ENCODE assay signal across 18 cellular contexts in the genomic region with DNA sequence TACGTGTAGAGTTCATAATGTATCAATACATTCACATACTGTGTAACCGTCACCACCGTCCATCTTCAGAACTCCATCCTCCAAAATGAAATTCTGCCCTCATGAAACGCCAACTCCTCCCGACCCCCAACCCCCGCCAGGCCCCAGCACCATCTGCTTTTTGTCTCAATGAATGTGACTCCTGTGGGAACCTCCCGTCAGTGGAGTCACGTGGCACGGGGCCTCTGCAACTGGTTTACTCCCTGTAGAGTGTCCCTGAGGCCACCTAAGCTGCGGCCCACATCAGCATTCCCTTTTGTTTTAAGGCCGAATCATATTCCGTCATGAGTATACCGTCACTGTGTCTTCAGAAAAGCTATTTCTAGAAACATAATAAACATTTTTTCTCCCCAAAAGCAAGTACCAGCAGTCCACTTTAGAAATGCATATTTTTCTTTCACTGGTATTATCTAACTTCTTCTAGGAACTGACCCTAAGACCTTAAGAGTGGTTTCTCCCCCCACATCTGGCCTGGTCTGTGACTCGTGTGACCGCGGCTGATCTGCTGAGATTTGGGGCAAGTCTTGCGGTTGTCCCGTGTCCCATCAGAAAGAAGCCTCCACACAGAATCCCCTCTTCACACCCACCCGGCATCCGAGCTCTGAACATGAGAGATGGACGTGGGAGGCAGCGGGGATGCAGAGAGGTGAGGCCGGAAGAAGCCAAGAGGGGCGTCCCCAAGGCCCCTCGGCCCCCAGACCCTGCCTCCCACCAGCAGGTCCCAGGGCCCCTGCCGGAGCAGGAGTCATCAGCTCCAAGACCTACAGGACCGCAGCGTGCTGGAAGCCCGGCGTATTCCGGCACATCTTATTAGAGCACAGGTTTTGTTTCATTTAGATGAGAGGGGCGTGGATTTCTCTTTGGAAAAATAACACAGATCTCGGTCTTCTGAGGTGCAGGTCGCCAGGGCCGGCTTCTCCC. TPM values are rescaled to one million over a fixed set of nuclear protein-coding genes. Genes with fewer than 3 reads are reported as not detected.
"Had no signal": no experiment of that assay in that cellular context is flagged by ENCODE, and none has a peak within 500 bp of the region (broad histone marks: within the 10 kb centered on the region; RNA-seq: fewer than 3 reads in every experiment).

No MANE protein-coding gene starts in this region.

- ATAC-seq: activated CD8-positive, alpha-beta memory T cell treated with anti-CD3 and anti-CD28 coated beads, Interleukin-2, amount 10 ng/mL, durations not matched to agents 7 days and 5 days; foreskin keratinocyte; left colon; mucosa of descending colon; naive thymus-derived CD4-positive, alpha-beta T cell; stimulated activated naive B cell treated with anti-CD40 and anti-IgM and Interleukin-4, amounts not matched to agents 10 μg/mL and 1 μg/mL and 100 μg/mL, for 72 hours had no signal

- H3K36me3 ChIP-seq: adrenal gland, neutrophil, tibial nerve, vagina had no signal

- H3K9me3 ChIP-seq: adrenal gland, mucosa of descending colon, neutrophil, tibial nerve, vagina had no signal

- H3K4me1 ChIP-seq: adrenal gland, foreskin keratinocyte, tibial nerve, vagina had no signal

- DNase-seq: activated CD4-positive, alpha-beta memory T cell treated with anti-CD3 and anti-CD28 coated beads for 36 hours; activated CD8-positive, alpha-beta memory T cell treated with anti-CD3 and anti-CD28 coated beads, Interleukin-2, amount 10 ng/mL, durations not matched to agents 7 days and 5 days; activated T-cell treated with anti-CD3 and anti-CD28 coated beads, Interleukin-2, amount 50 U/mL, for 24 hours; adrenal gland; effector CD8-positive, alpha-beta T cell; foreskin keratinocyte; immature natural killer cell; left colon; naive thymus-derived CD4-positive, alpha-beta T cell; retina; stimulated activated CD4-positive, alpha-beta T cell treated with anti-CD3 and anti-CD28 coated beads, Interleukin-15, amount 100 ng/mL, for 24 hours; stimulated activated CD4-positive, alpha-beta T cell treated with anti-CD3 and anti-CD28 coated beads, Interleukin-4, amount 100 ng/mL, for 1 hour; stimulated activated naive B cell treated with anti-CD40 and anti-IgM and Interleukin-4, amounts not matched to agents 10 μg/mL and 1 μg/mL and 100 μg/mL, for 72 hours had no signal

- H3K27ac ChIP-seq: adrenal gland, foreskin keratinocyte, neutrophil, tibial nerve, vagina had no signal

- H3K27me3 ChIP-seq: foreskin keratinocyte, vagina had no signal

- H3K4me3 ChIP-seq: adrenal gland, mucosa of descending colon, tibial nerve, vagina had no signal

RNA-seq across cellular contexts. Expression of a gene that starts 38.3 kb away (rescaled TPM):
- total RNA-seq: activated CD4-positive, alpha-beta memory T cell treated with anti-CD3 and anti-CD28 coated beads for 36 hours; adrenal gland; foreskin keratinocyte; left colon; mucosa of descending colon; skeletal muscle tissue had no signal
- polyA plus RNA-seq: foreskin keratinocyte; immature natural killer cell; naive thymus-derived CD4-positive, alpha-beta T cell had no signal
